In the genomic region with DNA sequence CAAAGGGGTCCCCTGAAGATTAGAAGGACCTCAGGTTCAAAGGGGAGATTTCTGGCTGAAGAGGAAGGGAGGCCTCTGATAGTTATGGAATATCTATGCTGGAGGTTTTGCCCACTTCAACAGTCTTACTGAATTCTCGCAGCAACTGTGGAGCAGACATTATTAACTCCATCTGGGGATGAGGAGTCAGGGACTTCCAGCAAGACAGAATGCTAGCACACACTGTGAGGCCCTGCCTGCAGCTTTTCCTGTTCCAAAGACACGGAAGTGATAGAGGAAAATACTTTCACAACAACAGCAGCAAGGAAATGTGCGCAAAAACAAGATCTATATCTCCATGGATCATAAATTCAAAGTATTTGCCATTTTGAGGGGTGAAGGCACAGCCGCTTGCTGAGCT, we compare ENCODE assay signal across 24 cellular contexts.
DNase-seq lines count a peak whose midpoint lies in the region; ATAC-seq, FAIRE-seq and TF ChIP-seq lines count a peak whose summit lies in the region.
"Had no signal": no experiment of that assay in that cellular context is flagged by ENCODE, and none has a peak within 500 bp of the region (broad histone marks: within the 10 kb centered on the region; RNA-seq: fewer than 3 reads in every experiment).

No MANE protein-coding gene starts in this region.

- intact Hi-C loops in right cardiac atrium (cut with DNase I): no loop called here

- H3K4me1 Mint-ChIP-seq in progenitor cell of endocrine pancreas (ENCODE audit: low read depth): no peaks in the 10 kb centered on the region
- H3K4me1 Mint-ChIP-seq: activated B cell treated with CpG ODN at 0.5 μM for 24 hours; stimulated activated effector memory CD8-positive, alpha-beta T cell treated with anti-CD3 and anti-CD28 coated beads, Interleukin-12 subunit alpha, Interleukin-12 subunit beta, amount 100 ng/mL, for 72 hours had no signal

- 65% methylated on average over 4 of the region's 4 CpGs for WGBS in right cardiac atrium

- peaks cover 15 to 62% (median 60%) of the 10 kb centered on the region in 10 experiments for H3K4me1 ChIP-seq in BLaER1 treated with 17β-estradiol and CSF1 and Interleukin-3, amounts not matched to agents 10 nM and 100 nM
- H3K4me1 ChIP-seq in right cardiac atrium (ENCODE audit: control insufficient read depth, insufficient read depth, low read length): no peaks in the 10 kb centered on the region
- H3K4me1 ChIP-seq: testis had no signal

- peak overlapping the region in 4 of 11 experiments; percentile 9 to 14 (median 11); a peak in 3 of 22 replicates for H3K9ac ChIP-seq in BLaER1 treated with 17β-estradiol and CSF1 and Interleukin-3, amounts not matched to agents 10 nM and 100 nM
- no peak overlapping the region for H3K9ac ChIP-seq in SK-N-MC (ENCODE audit: insufficient read length)

- H3K36me3 Mint-ChIP-seq in progenitor cell of endocrine pancreas (ENCODE audit: insufficient read depth): peaks cover 19% of the 10 kb centered on the region
- H3K36me3 Mint-ChIP-seq: activated CD4-positive, alpha-beta memory T cell treated with anti-CD3 and anti-CD28 coated beads for 36 hours; stimulated activated effector memory CD8-positive, alpha-beta T cell treated with anti-CD3 and anti-CD28 coated beads, Interleukin-12 subunit alpha, Interleukin-12 subunit beta, amount 100 ng/mL, for 72 hours had no signal

- no peak for FAIRE-seq in H54 (lab: Jason Lieb, UNC)
- FAIRE-seq: colon, RCC 7860 had no signal

- H3K27me3 ChIP-seq in BLaER1 treated with 17β-estradiol and CSF1 and Interleukin-3, amounts not matched to agents 10 nM and 100 nM: peaks cover 0 to 17% (median 0%) of the 10 kb centered on the region in 11 experiments; a peak in 8 of 22 replicates
- no peaks in the 10 kb centered on the region for H3K27me3 ChIP-seq in right cardiac atrium (ENCODE audit: control insufficient read depth, insufficient read depth)
- H3K27me3 ChIP-seq: brain microvascular endothelial cell, testis had no signal

- peaks cover 0 to 14% (median 0%) of the 10 kb centered on the region in 11 experiments; a peak in 4 of 22 replicates for H3K36me3 ChIP-seq in BLaER1 treated with 17β-estradiol and CSF1 and Interleukin-3, amounts not matched to agents 10 nM and 100 nM
- no peaks in the 10 kb centered on the region; the same call in 1 of the 2 replicates for H3K36me3 ChIP-seq in SK-N-MC (ENCODE audit: insufficient read depth, low read length)
- H3K36me3 ChIP-seq: brain microvascular endothelial cell had no signal

- peak overlapping the region in 6 of 11 experiments; percentile 5 to 49 (median 24); a peak in 7 of 22 replicates for H3K27ac ChIP-seq in BLaER1 treated with 17β-estradiol and CSF1 and Interleukin-3, amounts not matched to agents 10 nM and 100 nM
- H3K27ac ChIP-seq in SK-N-MC (peak overlapping the region; percentile 96), right cardiac atrium (ENCODE audit: low read length) (peak overlapping the region; percentile 55)
- H3K27ac ChIP-seq: brain microvascular endothelial cell, testis had no signal

- H3K4me3 Mint-ChIP-seq in progenitor cell of endocrine pancreas (ENCODE audit: low read depth): no peak overlapping the region
- H3K4me3 Mint-ChIP-seq: activated B cell treated with CpG ODN at 0.5 μM for 24 hours; activated CD4-positive, alpha-beta memory T cell treated with anti-CD3 and anti-CD28 coated beads for 36 hours; CD4-positive, alpha-beta T cell; stimulated activated effector memory CD8-positive, alpha-beta T cell treated with anti-CD3 and anti-CD28 coated beads, Interleukin-12 subunit alpha, Interleukin-12 subunit beta, amount 100 ng/mL, for 72 hours; T-helper 2 cell treated with Interferon-gamma antibody and Interleukin-4, amounts not matched to agents 5 μg/mL and 100 μg/mL, for 36 hours had no signal

- DNase-seq in SK-N-MC (ENCODE audit: low read depth, low spot score): peak; percentile 35
- no peak for DNase-seq in right cardiac atrium
- no peak for DNase-seq in progenitor cell of endocrine pancreas (ENCODE audit: low spot score, unreplicated experiment)
- no peak for DNase-seq in H54 (ENCODE audit: insufficient read length, low spot score)
- no peak for DNase-seq in Ammon's horn (ENCODE audit: low spot score)
- no peak for DNase-seq in kidney tubule cell (ENCODE audit: low spot score)
- DNase-seq: activated B cell treated with CpG ODN at 0.5 μM for 24 hours; activated CD4-positive, alpha-beta memory T cell treated with anti-CD3 and anti-CD28 coated beads for 36 hours; activated gamma-delta T cell; brain microvascular endothelial cell; CD4-positive, alpha-beta T cell; DMS 273 treated with DMSO at 0.1 percent for 48 hours; GOT3; NCI-H1417; NCI-H524; occipital lobe; testis had no signal

- H3K27ac Mint-ChIP-seq in progenitor cell of endocrine pancreas: peak overlapping the region; percentile 8
- H3K27ac Mint-ChIP-seq: activated B cell treated with CpG ODN at 0.5 μM for 24 hours; activated CD4-positive, alpha-beta memory T cell treated with anti-CD3 and anti-CD28 coated beads for 36 hours; CD4-positive, alpha-beta T cell; stimulated activated effector memory CD8-positive, alpha-beta T cell treated with anti-CD3 and anti-CD28 coated beads, Interleukin-12 subunit alpha, Interleukin-12 subunit beta, amount 100 ng/mL, for 72 hours; T-helper 2 cell treated with Interferon-gamma antibody and Interleukin-4, amounts not matched to agents 5 μg/mL and 100 μg/mL, for 36 hours had no signal

- no peak for ATAC-seq in right cardiac atrium
- no peak for ATAC-seq in HG02938 (IDR thresholded peaks at IDR 0.05; ENCODE audit: unreplicated experiment)
- ATAC-seq: stimulated activated effector memory CD8-positive, alpha-beta T cell treated with anti-CD3 and anti-CD28 coated beads, Interleukin-12 subunit alpha, Interleukin-12 subunit beta, amount 100 ng/mL, for 72 hours had no signal

- H3K9me3 Mint-ChIP-seq in progenitor cell of endocrine pancreas (ENCODE audit: low read depth): no peaks in the 10 kb centered on the region
- H3K9me3 Mint-ChIP-seq: activated B cell treated with CpG ODN at 0.5 μM for 24 hours; activated CD4-positive, alpha-beta memory T cell treated with anti-CD3 and anti-CD28 coated beads for 36 hours; CD4-positive, alpha-beta T cell; stimulated activated effector memory CD8-positive, alpha-beta T cell treated with anti-CD3 and anti-CD28 coated beads, Interleukin-12 subunit alpha, Interleukin-12 subunit beta, amount 100 ng/mL, for 72 hours; T-helper 2 cell treated with Interferon-gamma antibody and Interleukin-4, amounts not matched to agents 5 μg/mL and 100 μg/mL, for 36 hours had no signal

- H3K9me3 ChIP-seq in BLaER1 treated with 17β-estradiol and CSF1 and Interleukin-3, amounts not matched to agents 10 nM and 100 nM (replicated peaks in 1 of 11): peaks cover 0 to 22% (median 5%) of the 10 kb centered on the region in 11 experiments; a peak in 10 of 22 replicates
- H3K9me3 ChIP-seq in SK-N-MC (ENCODE audit: low read depth, low read length) (no peaks in the 10 kb centered on the region), right cardiac atrium (ENCODE audit: control insufficient read depth, low read length) (no peaks in the 10 kb centered on the region)
- H3K9me3 ChIP-seq: testis had no signal

- peak overlapping the region; percentile 40 to 76 (median 66); a peak in 20 of 22 replicates for H3K4me2 ChIP-seq in BLaER1 treated with 17β-estradiol and CSF1 and Interleukin-3, amounts not matched to agents 10 nM and 100 nM

- H4K20me1 ChIP-seq in BLaER1 treated with 17β-estradiol and CSF1 and Interleukin-3, amounts not matched to agents 10 nM and 100 nM: peaks cover 0 to 20% (median 3%) of the 10 kb centered on the region in 11 experiments; a peak in 9 of 22 replicates

- no peak for TF ChIP-seq POLR2A in H54 (IDR thresholded peaks at IDR 0.05; ENCODE audit: low read depth, low read length)

- H3K27me3 Mint-ChIP-seq in progenitor cell of endocrine pancreas: no peaks in the 10 kb centered on the region
- H3K27me3 Mint-ChIP-seq: activated B cell treated with CpG ODN at 0.5 μM for 24 hours; activated CD4-positive, alpha-beta memory T cell treated with anti-CD3 and anti-CD28 coated beads for 36 hours; CD4-positive, alpha-beta T cell had no signal

- TF ChIP-seq CTCF in progenitor cell of endocrine pancreas (IDR thresholded peaks at IDR 0.05; ENCODE audit: unreplicated experiment): no peak

- H3K4me3 ChIP-seq in BLaER1 treated with 17β-estradiol and CSF1 and Interleukin-3, amounts not matched to agents 10 nM and 100 nM: no peak overlapping the region
- H3K4me3 ChIP-seq in SK-N-MC: peak overlapping the region; percentile 30; the same call in 1 of the 2 replicates
- H3K4me3 ChIP-seq in right cardiac atrium (ENCODE audit: low read length): no peak overlapping the region
- H3K4me3 ChIP-seq: lung, testis had no signal

Comparison
In these comparisons a context has a peak if more than half of its experiments do, and no peak if none do; other contexts are left out.
1. H3K27ac ChIP-seq: peak in every context shown above with its lines; median percentile 96 in SK-N-MC; 55 in right cardiac atrium; 24 in BLaER1 treated with 17β-estradiol and CSF1 and Interleukin-3, amounts not matched to agents 10 nM and 100 nM.